ENCODE assay signal across 8 cellular contexts in genomic region chr5:132662925-132663770, GRCh38. TPM values are rescaled to one million over a fixed set of nuclear protein-coding genes. Genes with fewer than 3 reads are reported as not detected.
DNase-seq lines count a peak whose midpoint lies in the region; ATAC-seq and TF ChIP-seq lines count a peak whose summit lies in the region.

No MANE protein-coding gene starts in this region.

- no peak for TF ChIP-seq POLR2A in adrenal gland (IDR thresholded peaks at IDR 0.05)

- H2BK120ac ChIP-seq in mesenchymal stem cell (ENCODE audit: low read depth, low read length) = no peak overlapping the region

- 83% methylated on average over 25 of the region's 25 CpGs for WGBS in mesenchymal stem cell
- WGBS in adrenal gland, 4 donors = 72 to 90% (median 78%) methylated on average over 15 to 25 of the region's 25 CpGs

- H2BK15ac ChIP-seq in mesenchymal stem cell (ENCODE audit: low read depth, poor library complexity, severe bottlenecking) = no peak overlapping the region

- POLR2A ChIA-PET in AG04450 (lab: Yijun Ruan, JAX) = no interaction called here

- intact Hi-C loops in adrenal gland (cut with DNase I) = no loop called here

- TF ChIP-seq CTCF in AG04450 (IDR thresholded peaks at IDR 0.05; ENCODE audit: low read depth, low read length) (peak; percentile 9; the same call in 1 of the 2 replicates), adrenal gland (IDR thresholded peaks at IDR 0.05) (no peak)

- no peaks in the 10 kb centered on the region for H3K79me1 ChIP-seq in mesenchymal stem cell (replicated peaks; ENCODE audit: low read length, poor library complexity, severe bottlenecking)

- peak overlapping the region in 1 of 2 experiments; percentile 81 for H2BK12ac ChIP-seq in mesenchymal stem cell (ENCODE audit: low read length in 2 of 2)

- H4K91ac ChIP-seq in mesenchymal stem cell (ENCODE audit: low read length) = no peak overlapping the region

- no peak overlapping the region for H3K9ac ChIP-seq in mesenchymal stem cell (ENCODE audit: low read length)

- in situ Hi-C loops in SK-MEL-5 (cut with HindIII; ENCODE audit: low pct_unique_long_range_greater_than_20kb, low sequenced_read_pairs) = no loop called here

- H3K4me3 ChIP-seq in AG04450 (ENCODE audit: low read depth, low read length) (no peak overlapping the region), mesenchymal stem cell (ENCODE audit: insufficient read depth in 1 of 2, low read depth in 1 of 2, low read length in 2 of 2) (no peak overlapping the region), adrenal gland (no peak overlapping the region)

- no peak overlapping the region for H3K23ac ChIP-seq in mesenchymal stem cell (ENCODE audit: low read length in 2 of 2)

- peaks cover 11% of the 10 kb centered on the region for H3K4me1 ChIP-seq in mesenchymal stem cell (ENCODE audit: control insufficient read depth, insufficient read depth, low read depth, low read length)
- no peaks in the 10 kb centered on the region for H3K4me1 ChIP-seq in adrenal gland (replicated peaks in 1 of 2)

- no peaks in the 10 kb centered on the region for H3K27me3 ChIP-seq in AG04450 (ENCODE audit: control insufficient read depth, insufficient read depth, low read length)
- peaks cover 6 to 17% of the 10 kb centered on the region in 2 experiments for H3K27me3 ChIP-seq in mesenchymal stem cell (ENCODE audit: control insufficient read depth in 1 of 2, insufficient read depth in 1 of 2, low read length in 2 of 2)
- H3K27me3 ChIP-seq in adrenal gland = no peaks in the 10 kb centered on the region

- CTCF ChIA-PET in AG04450 (lab: Charles Lee) = interaction anchor here (0.6 to 0.8 kb wide), 2 partner anchors 14 to 125 kb away, joined by 3 read pairs; no protein-coding TSS in a partner anchor

- no peak for DNase-seq in AG04450 (ENCODE audit: low read depth, low spot score)
- DNase-seq in SK-MEL-5 (ENCODE audit: low read depth, low spot score) = peak; percentile 49
- peak; percentile 49 for DNase-seq in mesenchymal stem cell
- no peak for DNase-seq in adrenal gland
- no peak for DNase-seq in hippocampal formation (lab: John Stamatoyannopoulos, UW)
- no peak for DNase-seq in GDM1 (lab: John Stamatoyannopoulos, UW)

- H3K4ac ChIP-seq in mesenchymal stem cell (ENCODE audit: low read depth in 1 of 2, low read length in 2 of 2) = peak overlapping the region in 1 of 2 experiments; percentile 21

- ATAC-seq in GM18873 (IDR thresholded peaks at IDR 0.05; ENCODE audit: low FRiP score, unreplicated experiment) = peak; percentile 54
- peak; percentile 52 for ATAC-seq in HG02938 (IDR thresholded peaks at IDR 0.05; ENCODE audit: unreplicated experiment)

- H3K9me3 ChIP-seq in AG04450 (ENCODE audit: control insufficient read depth, insufficient read depth, low read length) = no peaks in the 10 kb centered on the region; the same call in 1 of the 2 replicates
- no peaks in the 10 kb centered on the region for H3K9me3 ChIP-seq in mesenchymal stem cell (ENCODE audit: control insufficient read depth, low read length)
- no peaks in the 10 kb centered on the region for H3K9me3 ChIP-seq in adrenal gland (replicated peaks in 1 of 3)

- peak overlapping the region in 1 of 2 experiments; percentile 76 for H3K14ac ChIP-seq in mesenchymal stem cell (ENCODE audit: low read length in 2 of 2)

- no peak overlapping the region for H3K4me2 ChIP-seq in mesenchymal stem cell (ENCODE audit: low read length, poor library complexity, severe bottlenecking)

- peak overlapping the region in 1 of 2 experiments; percentile 13 for H3K18ac ChIP-seq in mesenchymal stem cell (ENCODE audit: low read depth in 1 of 2, low read length in 2 of 2)

- H3K27ac ChIP-seq in AG04450 (ENCODE audit: low read depth, low read length) (no peak overlapping the region), mesenchymal stem cell (ENCODE audit: low read length, poor library complexity, severe bottlenecking) (no peak overlapping the region), adrenal gland (no peak overlapping the region)

- H2AFZ ChIP-seq in mesenchymal stem cell (ENCODE audit: low read depth, low read length) = peak overlapping the region; percentile 57

- no peak overlapping the region for H2AK5ac ChIP-seq in mesenchymal stem cell (ENCODE audit: low read length, severe bottlenecking)

- no peak overlapping the region for H4K8ac ChIP-seq in mesenchymal stem cell (ENCODE audit: low read length)

- H3K36me3 ChIP-seq in mesenchymal stem cell (ENCODE audit: control insufficient read depth in 1 of 2, insufficient read depth in 2 of 2, low read depth in 1 of 2, low read length in 2 of 2) (peaks cover 0 to 2% of the 10 kb centered on the region in 2 experiments), adrenal gland (replicated peaks in 1 of 2) (no peaks in the 10 kb centered on the region)

- no peak overlapping the region for H2BK5ac ChIP-seq in mesenchymal stem cell (ENCODE audit: low read depth, low read length, poor library complexity, severe bottlenecking)

RNA-seq across cellular contexts. Expression of gene IL13, which starts 5.2 kb away (rescaled TPM):
- polyA plus RNA-seq in AG04450 (2011; rRNA removed) = not detected in 2 replicates
- not detected in 2 replicates for polyA minus RNA-seq in AG04450 (2011; rRNA and poly(A)+ RNA removed)
- total RNA-seq in SK-MEL-5 (2014; rRNA removed; shearing (Covaris generic)) = not detected in 2 replicates
- not detected in 2 replicates for polyA plus RNA-seq in SK-MEL-5 (2015; cell fraction: cytosol; rRNA removed)
- polyA plus RNA-seq in SK-MEL-5 (2015; cell fraction: nucleus; rRNA removed) = not detected in 2 replicates
- polyA plus RNA-seq in mesenchymal stem cell (2013, experiment 1 of 2) = not detected
- polyA plus RNA-seq in mesenchymal stem cell (2013, experiment 2 of 2) = not detected
- under 1 TPM in 1 of 8 donors, not detected in 7; 0.61 TPM for total RNA-seq in adrenal gland
- polyA plus RNA-seq in adrenal gland = under 1 TPM in 2 of 3 donors, not detected in 1; 0.10 to 0.32 TPM

RNA-seq across cellular contexts. Expression of gene IL4, which starts 10.6 kb away (rescaled TPM):
- polyA plus RNA-seq in AG04450 (2011; rRNA removed) = not detected in 2 replicates
- not detected in 2 replicates for polyA minus RNA-seq in AG04450 (2011; rRNA and poly(A)+ RNA removed)
- total RNA-seq in SK-MEL-5 (2014; rRNA removed; shearing (Covaris generic)) = not detected in 2 replicates
- polyA plus RNA-seq in SK-MEL-5 (2015; cell fraction: cytosol; rRNA removed) = not detected in 2 replicates
- polyA plus RNA-seq in SK-MEL-5 (2015; cell fraction: nucleus; rRNA removed) = not detected in 2 replicates
- not detected for polyA plus RNA-seq in mesenchymal stem cell (2013, experiment 1 of 2)
- not detected for polyA plus RNA-seq in mesenchymal stem cell (2013, experiment 2 of 2)
- not detected for total RNA-seq in adrenal gland
- polyA plus RNA-seq in adrenal gland = not detected

Comparison
In these comparisons a context has a peak if more than half of its experiments do, and no peak if none do; other contexts are left out.
1. DNase-seq: peak in SK-MEL-5 (single experiment) and mesenchymal stem cell (single experiment); none in AG04450 (single experiment), adrenal gland (0 of 7), hippocampal formation (0 of 2) and GDM1 (single experiment).